ENCODE assay signal across 9 cellular contexts in the genomic region with DNA sequence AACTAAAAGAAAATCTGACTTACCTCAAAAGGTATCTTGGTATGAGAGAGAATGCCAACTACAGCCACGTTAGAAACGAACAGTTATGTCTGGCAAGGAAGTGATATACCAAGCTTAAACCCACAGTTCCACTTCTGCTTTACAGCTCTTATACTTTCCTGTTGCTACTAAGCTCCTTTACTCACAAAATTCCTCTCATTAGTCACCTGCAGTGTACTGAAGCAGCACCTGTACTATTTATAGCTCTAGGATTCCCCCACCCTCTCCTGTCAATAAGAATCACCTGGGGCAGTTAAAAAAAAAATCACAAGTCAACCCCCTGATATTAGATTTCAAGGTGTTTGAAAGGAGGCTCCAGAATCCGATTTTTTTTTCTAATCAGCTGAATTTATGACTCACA. TPM values are rescaled to one million over a fixed set of nuclear protein-coding genes. Genes with fewer than 3 reads are reported as not detected.
DNase-seq lines count a peak whose midpoint lies in the region; ATAC-seq and TF ChIP-seq lines count a peak whose summit lies in the region.
"Had no signal": no experiment of that assay in that cellular context is flagged by ENCODE, and none has a peak within 500 bp of the region (broad histone marks: within the 10 kb centered on the region; RNA-seq: fewer than 3 reads in every experiment).

No MANE protein-coding gene starts in this region.

- peaks cover 40 to 68% of the 10 kb centered on the region in 2 experiments for H3K27me3 ChIP-seq in mesenchymal stem cell (ENCODE audit: control insufficient read depth in 1 of 2, insufficient read depth in 1 of 2, low read length in 2 of 2)
- peaks cover 0 to 52% (median 10%) of the 10 kb centered on the region in 4 donors for H3K27me3 ChIP-seq in esophagus muscularis mucosa

- H3K9ac ChIP-seq in mesenchymal stem cell (ENCODE audit: low read length) = peak overlapping the region; percentile 63

- 63% methylated on average over 3 of the region's 3 CpGs for WGBS in mesenchymal stem cell
- 14% methylated on average over 3 of the region's 3 CpGs for WGBS in esophagus muscularis mucosa

- H3K4me1 Mint-ChIP-seq in natural killer cell = peaks cover 13 to 19% of the 10 kb centered on the region in 2 donors

- no peak overlapping the region for H2BK15ac ChIP-seq in mesenchymal stem cell (ENCODE audit: low read depth, poor library complexity, severe bottlenecking)

- H3K9me3 ChIP-seq in mesenchymal stem cell (ENCODE audit: control insufficient read depth, low read length) (no peaks in the 10 kb centered on the region), esophagus muscularis mucosa (no peaks in the 10 kb centered on the region)

- intact Hi-C loops in natural killer cell (cut with micrococcal nuclease) = loop anchor here (1.0 kb wide), 1 partner anchor 82 kb away; no protein-coding TSS in a partner anchor
- intact Hi-C loops in esophagus muscularis mucosa (cut with DNase I) = loop anchor here (2.0 kb wide), 1 partner anchor 82 kb away; no protein-coding TSS in a partner anchor

- H2BK5ac ChIP-seq in mesenchymal stem cell (ENCODE audit: low read depth, low read length, poor library complexity, severe bottlenecking) = no peak overlapping the region

- peaks cover 35 to 38% of the 10 kb centered on the region in 2 donors for H3K27me3 Mint-ChIP-seq in natural killer cell (ENCODE audit: low read depth in 2 of 2)

- H3K4me1 ChIP-seq in mesenchymal stem cell (ENCODE audit: control insufficient read depth, insufficient read depth, low read depth, low read length) = peaks cover 9% of the 10 kb centered on the region
- H3K4me1 ChIP-seq in esophagus muscularis mucosa = peaks cover 0 to 28% (median 26%) of the 10 kb centered on the region in 4 donors

- no peaks in the 10 kb centered on the region for H3K36me3 Mint-ChIP-seq in natural killer cell

- no peak overlapping the region for H3K27ac ChIP-seq in mesenchymal stem cell (ENCODE audit: low read length, poor library complexity, severe bottlenecking)
- H3K27ac ChIP-seq in esophagus muscularis mucosa (replicated peaks in 1 of 4) = no peak overlapping the region

- H3K36me3 ChIP-seq in mesenchymal stem cell (ENCODE audit: control insufficient read depth in 1 of 2, insufficient read depth in 2 of 2, low read depth in 1 of 2, low read length in 2 of 2) = no peaks in the 10 kb centered on the region
- H3K36me3 ChIP-seq in esophagus muscularis mucosa = no peaks in the 10 kb centered on the region

- DNase-seq in NCI-H526 treated with DMSO at 0.1 percent for 48 hours (lab: John Stamatoyannopoulos, UW) (peak; percentile 28), mesenchymal stem cell (no peak), natural killer cell (no peak), esophagus muscularis mucosa (ENCODE audit: extremely low spot score) (no peak), NCI-H1436 (lab: John Stamatoyannopoulos, UW) (no peak)

- no peak for TF ChIP-seq EP300 in esophagus muscularis mucosa (IDR thresholded peaks at IDR 0.05)

- H2BK120ac ChIP-seq in mesenchymal stem cell (ENCODE audit: low read depth, low read length) = no peak overlapping the region

- no peaks in the 10 kb centered on the region for H3K79me1 ChIP-seq in mesenchymal stem cell (replicated peaks; ENCODE audit: low read length, poor library complexity, severe bottlenecking)

- H4K8ac ChIP-seq in mesenchymal stem cell (ENCODE audit: low read length) = no peak overlapping the region

- no peak overlapping the region for H4K91ac ChIP-seq in mesenchymal stem cell (ENCODE audit: low read length)

- TF ChIP-seq CTCF in natural killer cell (IDR thresholded peaks at IDR 0.05) (no peak), esophagus muscularis mucosa (IDR thresholded peaks at IDR 0.05) (no peak)

- H3K14ac ChIP-seq in mesenchymal stem cell (ENCODE audit: low read length in 2 of 2) = no peak overlapping the region

- H3K9me3 Mint-ChIP-seq in natural killer cell = no peaks in the 10 kb centered on the region

- no peak overlapping the region for H3K4me2 ChIP-seq in mesenchymal stem cell (ENCODE audit: low read length, poor library complexity, severe bottlenecking)

- no peak overlapping the region for H3K4me3 Mint-ChIP-seq in natural killer cell

- H3K4me3 ChIP-seq in mesenchymal stem cell (ENCODE audit: insufficient read depth in 1 of 2, low read depth in 1 of 2, low read length in 2 of 2) (peak overlapping the region in 1 of 2 experiments; percentile 66), esophagus muscularis mucosa (peak overlapping the region in 1 of 4 donors; percentile 8)

- ATAC-seq in GM18505 (IDR thresholded peaks at IDR 0.05; ENCODE audit: unreplicated experiment) (peak; percentile 61), HG02588 (IDR thresholded peaks at IDR 0.05; ENCODE audit: unreplicated experiment) (peak; percentile 43), natural killer cell (no peak), GM18519 (IDR thresholded peaks at IDR 0.05; ENCODE audit: low FRiP score, unreplicated experiment) (no peak)

- no peak overlapping the region for H2AFZ ChIP-seq in mesenchymal stem cell (ENCODE audit: low read depth, low read length)

- no peak overlapping the region for H2BK12ac ChIP-seq in mesenchymal stem cell (ENCODE audit: low read length in 2 of 2)

- no peak overlapping the region for H3K4ac ChIP-seq in mesenchymal stem cell (ENCODE audit: low read depth in 1 of 2, low read length in 2 of 2)

- no peak overlapping the region for H2AK5ac ChIP-seq in mesenchymal stem cell (ENCODE audit: low read length, severe bottlenecking)

- H3K27ac Mint-ChIP-seq in natural killer cell = no peak overlapping the region

- no peak overlapping the region for H3K23ac ChIP-seq in mesenchymal stem cell (ENCODE audit: low read length in 2 of 2)

- TF ChIP-seq POLR2A in GM18505 (IDR thresholded peaks at IDR 0.05; ENCODE audit: borderline replicate concordance, extremely low read depth, insufficient read depth, insufficient read length) (no peak), esophagus muscularis mucosa (IDR thresholded peaks at IDR 0.05; ENCODE audit: low read depth) (no peak)

- H3K18ac ChIP-seq in mesenchymal stem cell (ENCODE audit: low read depth in 1 of 2, low read length in 2 of 2) = no peak overlapping the region

RNA-seq across cellular contexts. Expression of gene TMEM266, which starts 2.9 kb away (rescaled TPM):
- 0.08 TPM for polyA plus RNA-seq in mesenchymal stem cell (2013, experiment 1 of 2)
- polyA plus RNA-seq in mesenchymal stem cell (2013, experiment 2 of 2) = 0.08 TPM
- total RNA-seq in natural killer cell (not detected), esophagus muscularis mucosa (under 1 TPM in 2 of 4 donors, not detected in 2; 0.17 to 0.40 TPM)
- total RNA-seq: IMR-90 had no signal
- polyA plus RNA-seq: IMR-90 had no signal

RNA-seq across cellular contexts. Expression of gene NRG4, which starts 44.7 kb away (rescaled TPM):
- not detected for polyA plus RNA-seq in mesenchymal stem cell (2013, experiment 1 of 2)
- polyA plus RNA-seq in mesenchymal stem cell (2013, experiment 2 of 2) = not detected
- total RNA-seq in natural killer cell = not detected
- total RNA-seq in esophagus muscularis mucosa = not detected
- total RNA-seq: IMR-90 had no signal
- polyA plus RNA-seq: IMR-90 had no signal

Comparison
In these comparisons a context has a peak if more than half of its experiments do, and no peak if none do; other contexts are left out.
1. ATAC-seq: peak in GM18505 (single experiment) and HG02588 (single experiment); none in natural killer cell (0 of 3) and GM18519 (single experiment).